ENCODE assay signal across 1 cellular context in genomic region chr3:30675006-30675405, GRCh38.
TF ChIP-seq lines count a peak whose summit lies in the region.

No MANE protein-coding gene starts in this region.

TF ChIP-seq in HCT116, 20 proteins besides CTCF, POLR2A, EP300 and RAD21 (continued from another document):
- TF ChIP-seq REST (IDR thresholded peaks at IDR 0.05; ENCODE audit: low read depth) (no peak), ATF3 (IDR thresholded peaks at IDR 0.05) (no peak), ELF1 (IDR thresholded peaks at IDR 0.05; ENCODE audit: borderline replicate concordance, low read depth) (no peak), ZFX (IDR thresholded peaks at IDR 0.05) (no peak), SP1 (IDR thresholded peaks at IDR 0.05; ENCODE audit: low read depth) (no peak), SRF (IDR thresholded peaks at IDR 0.05; ENCODE audit: low read depth) (no peak), FOSL1 (IDR thresholded peaks at IDR 0.05; ENCODE audit: low read depth) (no peak), SIN3A (IDR thresholded peaks at IDR 0.05; ENCODE audit: low read depth) (no peak)
- TF ChIP-seq, protein P1, sequence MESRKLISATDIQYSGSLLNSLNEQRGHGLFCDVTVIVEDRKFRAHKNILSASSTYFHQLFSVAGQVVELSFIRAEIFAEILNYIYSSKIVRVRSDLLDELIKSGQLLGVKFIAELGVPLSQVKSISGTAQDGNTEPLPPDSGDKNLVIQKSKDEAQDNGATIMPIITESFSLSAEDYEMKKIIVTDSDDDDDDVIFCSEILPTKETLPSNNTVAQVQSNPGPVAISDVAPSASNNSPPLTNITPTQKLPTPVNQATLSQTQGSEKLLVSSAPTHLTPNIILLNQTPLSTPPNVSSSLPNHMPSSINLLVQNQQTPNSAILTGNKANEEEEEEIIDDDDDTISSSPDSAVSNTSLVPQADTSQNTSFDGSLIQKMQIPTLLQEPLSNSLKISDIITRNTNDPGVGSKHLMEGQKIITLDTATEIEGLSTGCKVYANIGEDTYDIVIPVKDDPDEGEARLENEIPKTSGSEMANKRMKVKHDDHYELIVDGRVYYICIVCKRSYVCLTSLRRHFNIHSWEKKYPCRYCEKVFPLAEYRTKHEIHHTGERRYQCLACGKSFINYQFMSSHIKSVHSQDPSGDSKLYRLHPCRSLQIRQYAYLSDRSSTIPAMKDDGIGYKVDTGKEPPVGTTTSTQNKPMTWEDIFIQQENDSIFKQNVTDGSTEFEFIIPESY (IDR thresholded peaks at IDR 0.05; ENCODE audit: extremely low read depth, insufficient replicate concordance, low read length), result no peak
